In the genomic region with DNA sequence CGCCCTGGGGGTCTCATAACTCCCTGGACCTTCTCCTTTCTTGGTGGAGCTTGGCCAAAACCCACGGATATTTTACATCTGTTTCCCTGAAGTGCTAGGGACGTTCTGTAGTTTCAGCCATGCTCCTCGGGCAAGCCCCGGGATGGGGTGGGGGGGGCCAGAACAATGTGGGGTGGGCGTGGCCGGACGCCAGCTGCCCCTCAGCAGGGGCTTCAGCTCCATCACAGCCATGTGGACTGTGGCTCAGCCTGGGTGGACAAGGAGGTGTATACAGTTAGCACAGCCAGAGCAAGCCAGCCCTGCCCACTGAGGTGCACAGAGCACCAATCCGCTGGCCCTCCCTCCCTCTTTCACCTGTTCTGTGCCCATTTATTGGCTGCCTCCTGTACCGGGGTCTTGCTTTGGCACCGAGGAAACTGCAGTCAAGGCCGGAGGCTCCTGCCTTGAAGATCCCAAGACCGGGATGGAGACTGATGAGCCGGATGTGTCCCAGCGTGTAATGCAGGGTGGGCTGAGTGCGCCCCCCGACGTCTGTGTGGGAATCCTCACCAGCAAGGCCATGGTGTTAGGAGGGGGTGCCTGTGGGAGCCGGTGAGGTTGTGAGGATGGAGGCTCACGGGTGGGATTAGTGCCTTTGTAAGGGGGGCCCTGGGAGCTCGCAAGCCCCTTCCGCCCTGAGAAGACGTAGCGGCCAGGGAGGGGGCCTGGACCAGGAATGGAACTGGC, we compare ENCODE assay signal across 16 cellular contexts. TPM values are rescaled to one million over a fixed set of nuclear protein-coding genes. Genes with fewer than 3 reads are reported as not detected.
DNase-seq lines count a peak whose midpoint lies in the region; ATAC-seq, FAIRE-seq and TF ChIP-seq lines count a peak whose summit lies in the region.
"Had no signal": no experiment of that assay in that cellular context is flagged by ENCODE, and none has a peak within 500 bp of the region (broad histone marks: within the 10 kb centered on the region; RNA-seq: fewer than 3 reads in every experiment).

No MANE protein-coding gene starts in this region.

- no peak overlapping the region for H3K4me3 Mint-ChIP-seq in activated T-helper 2 cell treated with anti-CD3 and anti-CD28 coated beads, Interferon-gamma antibody, Interleukin-2, Interleukin-4, amounts not matched to agents 10 μg/mL and 5 μg/mL and 100 μg/mL, durations not matched to agents 14 hours and 24 hours and 36 hours (ENCODE audit: low read depth)
- H3K4me3 Mint-ChIP-seq: activated CD8-positive, alpha-beta T cell treated with anti-CD3 and anti-CD28 coated beads for 36 hours; central memory CD8-positive, alpha-beta T cell; naive B cell had no signal

- no peak overlapping the region for H3K4me3 ChIP-seq in BLaER1 treated with 17β-estradiol and CSF1 and Interleukin-3, amounts not matched to agents 10 nM and 100 nM
- H3K4me3 ChIP-seq in epithelial cell of proximal tubule (ENCODE audit: low read depth, low read length): no peak overlapping the region
- H3K4me3 ChIP-seq in mesenchymal stem cell (ENCODE audit: insufficient read depth in 1 of 2, low read depth in 1 of 2, low read length in 2 of 2): no peak overlapping the region
- H3K4me3 ChIP-seq: esophagus muscularis mucosa, sigmoid colon had no signal

- no peak overlapping the region for H3K23ac ChIP-seq in mesenchymal stem cell (ENCODE audit: low read length in 2 of 2)

- H3K27ac Mint-ChIP-seq in activated T-helper 2 cell treated with anti-CD3 and anti-CD28 coated beads, Interferon-gamma antibody, Interleukin-2, Interleukin-4, amounts not matched to agents 10 μg/mL and 5 μg/mL and 100 μg/mL, durations not matched to agents 14 hours and 24 hours and 36 hours: no peak overlapping the region
- H3K27ac Mint-ChIP-seq: activated CD8-positive, alpha-beta T cell treated with anti-CD3 and anti-CD28 coated beads for 36 hours; naive B cell had no signal

- peaks cover 20 to 66% (median 61%) of the 10 kb centered on the region in 10 experiments for H3K4me1 ChIP-seq in BLaER1 treated with 17β-estradiol and CSF1 and Interleukin-3, amounts not matched to agents 10 nM and 100 nM
- H3K4me1 ChIP-seq in mesenchymal stem cell (ENCODE audit: control insufficient read depth, insufficient read depth, low read depth, low read length): peaks cover 6% of the 10 kb centered on the region

- FAIRE-seq in urothelium cell line (lab: Jason Lieb, UNC): no peak

- no peaks in the 10 kb centered on the region for H3K9me3 ChIP-seq in BLaER1 treated with 17β-estradiol and CSF1 and Interleukin-3, amounts not matched to agents 10 nM and 100 nM (replicated peaks in 1 of 11)
- H3K9me3 ChIP-seq in mesenchymal stem cell (ENCODE audit: control insufficient read depth, low read length): no peaks in the 10 kb centered on the region
- H3K9me3 ChIP-seq: esophagus muscularis mucosa, sigmoid colon had no signal

- peak overlapping the region; percentile 66 to 94 (median 88) for H3K4me2 ChIP-seq in BLaER1 treated with 17β-estradiol and CSF1 and Interleukin-3, amounts not matched to agents 10 nM and 100 nM
- H3K4me2 ChIP-seq in mesenchymal stem cell (ENCODE audit: low read length, poor library complexity, severe bottlenecking): no peak overlapping the region

- no peaks in the 10 kb centered on the region for H4K20me1 ChIP-seq in BLaER1 treated with 17β-estradiol and CSF1 and Interleukin-3, amounts not matched to agents 10 nM and 100 nM

- H3K27me3 Mint-ChIP-seq in activated T-helper 2 cell treated with anti-CD3 and anti-CD28 coated beads, Interferon-gamma antibody, Interleukin-2, Interleukin-4, amounts not matched to agents 10 μg/mL and 5 μg/mL and 100 μg/mL, durations not matched to agents 14 hours and 24 hours and 36 hours (ENCODE audit: low read depth): no peaks in the 10 kb centered on the region
- H3K27me3 Mint-ChIP-seq: activated CD8-positive, alpha-beta T cell treated with anti-CD3 and anti-CD28 coated beads for 36 hours; central memory CD8-positive, alpha-beta T cell; naive B cell had no signal

- no peak overlapping the region for H3K4ac ChIP-seq in mesenchymal stem cell (ENCODE audit: low read depth in 1 of 2, low read length in 2 of 2)

- no peak overlapping the region for H2BK12ac ChIP-seq in mesenchymal stem cell (ENCODE audit: low read length in 2 of 2)

- no peaks in the 10 kb centered on the region for H3K4me1 Mint-ChIP-seq in activated T-helper 2 cell treated with anti-CD3 and anti-CD28 coated beads, Interferon-gamma antibody, Interleukin-2, Interleukin-4, amounts not matched to agents 10 μg/mL and 5 μg/mL and 100 μg/mL, durations not matched to agents 14 hours and 24 hours and 36 hours (ENCODE audit: low read depth)
- H3K4me1 Mint-ChIP-seq: central memory CD8-positive, alpha-beta T cell; naive B cell had no signal

- H3K79me1 ChIP-seq in mesenchymal stem cell (replicated peaks; ENCODE audit: low read length, poor library complexity, severe bottlenecking): no peaks in the 10 kb centered on the region

- peak overlapping the region; percentile 78 for H2BK15ac ChIP-seq in mesenchymal stem cell (ENCODE audit: low read depth, poor library complexity, severe bottlenecking)

- no peaks in the 10 kb centered on the region for H3K36me3 Mint-ChIP-seq in activated T-helper 2 cell treated with anti-CD3 and anti-CD28 coated beads, Interferon-gamma antibody, Interleukin-2, Interleukin-4, amounts not matched to agents 10 μg/mL and 5 μg/mL and 100 μg/mL, durations not matched to agents 14 hours and 24 hours and 36 hours (ENCODE audit: low read depth)
- H3K36me3 Mint-ChIP-seq: naive B cell had no signal

- H3K27ac ChIP-seq in BLaER1 treated with 17β-estradiol and CSF1 and Interleukin-3, amounts not matched to agents 10 nM and 100 nM: peak overlapping the region in 5 of 11 experiments; percentile 51 to 65 (median 56); a peak in 7 of 22 replicates
- no peak overlapping the region for H3K27ac ChIP-seq in mesenchymal stem cell (ENCODE audit: low read length, poor library complexity, severe bottlenecking)
- H3K27ac ChIP-seq: esophagus muscularis mucosa, HL-60, sigmoid colon had no signal

- TF ChIP-seq CTCF in epithelial cell of proximal tubule (conservative IDR thresholded peaks at IDR 0.05; ENCODE audit: low read depth, low read length): peak; percentile 36
- no peak for TF ChIP-seq CTCF in GM20000 (IDR thresholded peaks at IDR 0.05; ENCODE audit: extremely low read depth, missing control alignments)

- H3K18ac ChIP-seq in mesenchymal stem cell (ENCODE audit: low read depth in 1 of 2, low read length in 2 of 2): no peak overlapping the region

- H2AFZ ChIP-seq in mesenchymal stem cell (ENCODE audit: low read depth, low read length): no peak overlapping the region

- DNase-seq in KBM-7 (peak; percentile 32), epithelial cell of proximal tubule (ENCODE audit: low read depth) (no peak), mesenchymal stem cell (no peak), urothelium cell line (ENCODE audit: low spot score) (no peak), GM20000 (ENCODE audit: low spot score) (no peak)
- no peak for DNase-seq in activated T-helper 2 cell treated with anti-CD3 and anti-CD28 coated beads, Interferon-gamma antibody, Interleukin-2, Interleukin-4, amounts not matched to agents 10 μg/mL and 5 μg/mL and 100 μg/mL, durations not matched to agents 14 hours and 24 hours and 36 hours (ENCODE audit: low spot score)
- DNase-seq: activated CD8-positive, alpha-beta T cell treated with anti-CD3 and anti-CD28 coated beads for 36 hours; COR-L47; naive B cell; sigmoid colon had no signal

- no peaks in the 10 kb centered on the region for H3K9me3 Mint-ChIP-seq in activated T-helper 2 cell treated with anti-CD3 and anti-CD28 coated beads, Interferon-gamma antibody, Interleukin-2, Interleukin-4, amounts not matched to agents 10 μg/mL and 5 μg/mL and 100 μg/mL, durations not matched to agents 14 hours and 24 hours and 36 hours
- H3K9me3 Mint-ChIP-seq: activated CD8-positive, alpha-beta T cell treated with anti-CD3 and anti-CD28 coated beads for 36 hours; central memory CD8-positive, alpha-beta T cell; naive B cell had no signal

- 89% methylated on average over 24 of the region's 24 CpGs for WGBS in mesenchymal stem cell

- H2AK5ac ChIP-seq in mesenchymal stem cell (ENCODE audit: low read length, severe bottlenecking): no peak overlapping the region

- no peak overlapping the region for H2BK5ac ChIP-seq in mesenchymal stem cell (ENCODE audit: low read depth, low read length, poor library complexity, severe bottlenecking)

- no peaks in the 10 kb centered on the region for H3K36me3 ChIP-seq in BLaER1 treated with 17β-estradiol and CSF1 and Interleukin-3, amounts not matched to agents 10 nM and 100 nM
- H3K36me3 ChIP-seq in mesenchymal stem cell (ENCODE audit: control insufficient read depth in 1 of 2, insufficient read depth in 2 of 2, low read depth in 1 of 2, low read length in 2 of 2): no peaks in the 10 kb centered on the region
- H3K36me3 ChIP-seq: esophagus muscularis mucosa, sigmoid colon had no signal

- peak overlapping the region in 5 of 11 experiments; percentile 55 to 67 (median 59); a peak in 7 of 22 replicates for H3K9ac ChIP-seq in BLaER1 treated with 17β-estradiol and CSF1 and Interleukin-3, amounts not matched to agents 10 nM and 100 nM
- H3K9ac ChIP-seq in mesenchymal stem cell (ENCODE audit: low read length): no peak overlapping the region

- H3K14ac ChIP-seq in mesenchymal stem cell (ENCODE audit: low read length in 2 of 2): no peak overlapping the region

- in situ Hi-C loops in KBM-7 (cut with MboI; ENCODE audit: low pct_unique_long_range_greater_than_20kb, low sequenced_read_pairs): no loop called here

- H2BK120ac ChIP-seq in mesenchymal stem cell (ENCODE audit: low read depth, low read length): no peak overlapping the region

- H3K27me3 ChIP-seq in BLaER1 treated with 17β-estradiol and CSF1 and Interleukin-3, amounts not matched to agents 10 nM and 100 nM: peaks cover 0 to 18% (median 0%) of the 10 kb centered on the region in 11 experiments; a peak in 5 of 22 replicates
- peaks cover 0 to 4% of the 10 kb centered on the region in 2 experiments for H3K27me3 ChIP-seq in mesenchymal stem cell (ENCODE audit: control insufficient read depth in 1 of 2, insufficient read depth in 1 of 2, low read length in 2 of 2)
- H3K27me3 ChIP-seq: esophagus muscularis mucosa, sigmoid colon had no signal

- no peak for ATAC-seq in GM18498 (IDR thresholded peaks at IDR 0.05; ENCODE audit: unreplicated experiment)
- ATAC-seq: activated CD8-positive, alpha-beta T cell treated with anti-CD3 and anti-CD28 coated beads for 36 hours had no signal

- H4K8ac ChIP-seq in mesenchymal stem cell (ENCODE audit: low read length): no peak overlapping the region

- peak overlapping the region; percentile 18 for H4K91ac ChIP-seq in mesenchymal stem cell (ENCODE audit: low read length)

- intact Hi-C loops in activated T-helper 2 cell treated with anti-CD3 and anti-CD28 coated beads, Interferon-gamma antibody, Interleukin-2, Interleukin-4, amounts not matched to agents 10 μg/mL and 5 μg/mL and 100 μg/mL, durations not matched to agents 14 hours and 24 hours and 36 hours (cut with micrococcal nuclease): no loop called here

RNA-seq across cellular contexts. Expression of gene FRMD1, which starts 28.0 kb away (rescaled TPM):
- not detected in 2 replicates for total RNA-seq in epithelial cell of proximal tubule
- polyA plus RNA-seq in mesenchymal stem cell (2013, experiment 1 of 2): not detected
- polyA plus RNA-seq in mesenchymal stem cell (2013, experiment 2 of 2): not detected
- total RNA-seq in activated T-helper 2 cell treated with anti-CD3 and anti-CD28 coated beads, Interferon-gamma antibody, Interleukin-2, Interleukin-4, amounts not matched to agents 10 μg/mL and 5 μg/mL and 100 μg/mL, durations not matched to agents 14 hours and 24 hours and 36 hours: not detected in 2 replicates
- total RNA-seq: activated CD8-positive, alpha-beta T cell treated with anti-CD3 and anti-CD28 coated beads for 36 hours; RPMI7951 had no signal

RNA-seq across cellular contexts. Expression of gene KIF25, which starts 53.6 kb away (rescaled TPM):
- not detected in 2 replicates for total RNA-seq in epithelial cell of proximal tubule
- polyA plus RNA-seq in mesenchymal stem cell (2013, experiment 1 of 2): 0.40 TPM
- 0.63 TPM for polyA plus RNA-seq in mesenchymal stem cell (2013, experiment 2 of 2)
- not detected in 2 replicates for total RNA-seq in activated T-helper 2 cell treated with anti-CD3 and anti-CD28 coated beads, Interferon-gamma antibody, Interleukin-2, Interleukin-4, amounts not matched to agents 10 μg/mL and 5 μg/mL and 100 μg/mL, durations not matched to agents 14 hours and 24 hours and 36 hours
- total RNA-seq: activated CD8-positive, alpha-beta T cell treated with anti-CD3 and anti-CD28 coated beads for 36 hours had no signal
